1 cellular context compared by ENCODE assay signal in the genomic region with DNA sequence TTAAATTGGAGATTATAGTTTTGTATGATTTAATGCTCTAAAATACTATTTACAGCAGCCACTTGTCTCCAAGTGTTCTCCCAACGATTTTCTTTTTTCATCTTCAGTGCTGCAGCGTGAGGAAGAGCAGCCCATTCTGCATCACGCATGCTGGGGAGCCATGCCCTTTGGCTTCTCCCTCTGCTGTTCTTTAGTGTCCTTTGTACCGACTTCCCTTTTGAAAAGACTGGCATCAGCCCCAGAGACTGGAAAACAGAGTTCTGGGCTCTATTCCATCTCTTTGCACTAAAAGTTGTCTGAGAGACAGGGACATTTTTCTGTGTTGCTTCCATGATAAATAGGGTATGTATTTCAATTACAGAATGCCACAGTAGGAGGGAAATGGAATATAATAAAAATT.
TF ChIP-seq lines count a peak whose summit lies in the region.

No MANE protein-coding gene starts in this region.

TF ChIP-seq in endothelial cell of umbilical vein, 7 proteins besides CTCF, POLR2A, EP300 and RAD21:
- TF ChIP-seq EZH2 (IDR thresholded peaks at IDR 0.05; ENCODE audit: borderline replicate concordance, low read depth, low read length, severe bottlenecking) (no peak), GATA2 (IDR thresholded peaks at IDR 0.05; ENCODE audit: insufficient read depth, insufficient read length, low read depth, low read length) (no peak), FOS (IDR thresholded peaks at IDR 0.05; ENCODE audit: borderline replicate concordance, insufficient read depth, low read length) (no peak), MYC (IDR thresholded peaks at IDR 0.05; ENCODE audit: low read depth, low read length) (no peak), JUN (IDR thresholded peaks at IDR 0.05; ENCODE audit: borderline replicate concordance, insufficient read depth, insufficient read length, low read depth) (no peak), POLR2AphosphoS5 (IDR thresholded peaks at IDR 0.05; ENCODE audit: insufficient read depth, low read depth, low read length) (no peak), MAX (IDR thresholded peaks at IDR 0.05; ENCODE audit: insufficient read depth, insufficient read length) (no peak)
